Comparison of ENCODE assay signal across 10 cellular contexts in the genomic region with DNA sequence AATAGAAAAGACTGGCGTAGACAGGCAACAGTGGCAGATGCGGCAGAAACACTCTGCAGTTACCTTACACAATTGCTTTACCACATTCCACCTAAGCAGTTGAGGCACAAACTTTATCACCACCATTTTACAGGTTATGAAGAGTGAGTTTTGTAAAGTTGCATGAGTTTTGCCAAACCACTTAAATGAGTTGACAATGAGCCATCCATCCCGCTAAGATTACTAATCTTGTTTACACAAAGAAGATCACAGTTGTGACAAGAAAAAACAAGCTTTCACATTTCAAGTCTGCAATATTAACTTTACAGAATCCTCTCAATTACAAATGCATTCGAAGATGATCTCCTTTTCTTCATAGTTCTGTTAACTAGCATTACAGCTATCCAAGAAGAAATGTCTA. TPM values are rescaled to one million over a fixed set of nuclear protein-coding genes. Genes with fewer than 3 reads are reported as not detected.
DNase-seq lines count a peak whose midpoint lies in the region; ATAC-seq, FAIRE-seq and TF ChIP-seq lines count a peak whose summit lies in the region.
"Had no signal": no experiment of that assay in that cellular context is flagged by ENCODE, and none has a peak within 500 bp of the region (broad histone marks: within the 10 kb centered on the region; RNA-seq: fewer than 3 reads in every experiment).

No MANE protein-coding gene starts in this region.

- H3K4me1 ChIP-seq in foreskin keratinocyte = peaks cover 34% of the 10 kb centered on the region

- H3K27me3 ChIP-seq in foreskin keratinocyte = no peaks in the 10 kb centered on the region

- H3K27ac ChIP-seq in VCaP = peak overlapping the region; percentile 82; the same call in 1 of the 2 replicates
- peak overlapping the region; percentile 94 for H3K27ac ChIP-seq in foreskin keratinocyte

- no peak for TF ChIP-seq CTCF in VCaP (conservative IDR thresholded peaks at IDR 0.05)
- TF ChIP-seq CTCF in foreskin keratinocyte (conservative IDR thresholded peaks at IDR 0.05) = no peak

- ATAC-seq in foreskin keratinocyte = no peak
- ATAC-seq in GM21447 (IDR thresholded peaks at IDR 0.05; ENCODE audit: unreplicated experiment) = no peak
- no peak for ATAC-seq in HG02981 (IDR thresholded peaks at IDR 0.05; ENCODE audit: unreplicated experiment)

- peak; percentile 66 for FAIRE-seq in GM19239 (lab: Jason Lieb, UNC)

- DNase-seq in GM19239 (ENCODE audit: insufficient read length, low spot score) = no peak
- DNase-seq in foreskin keratinocyte = peak in 1 of 2 donors; percentile 57
- DNase-seq in renal cortical epithelial cell (ENCODE audit: low read depth) = peak; percentile 56
- DNase-seq in islet precursor cell = no peak
- no peak for DNase-seq in HuH-7.5 (ENCODE audit: low spot score)
- DNase-seq: activated CD8-positive, alpha-beta memory T cell treated with anti-CD3 and anti-CD28 coated beads, Interleukin-2, amount 50 U/mL, for 4 hours; COR-L47 had no signal

RNA-seq across cellular contexts. Expression of a gene that starts 1.8 kb away (rescaled TPM):
- total RNA-seq in foreskin keratinocyte (13.3 and 17.7 TPM in 2 replicates), renal cortical epithelial cell (10.3 and 19.4 TPM in 2 replicates)
- 4.0 and 4.9 TPM in 2 replicates for polyA plus RNA-seq in foreskin keratinocyte
